In genomic region chr6:137371634-137372016, GRCh38 we compare ENCODE assay signal across 25 cellular contexts.
"Had no signal": no experiment of that assay in that cellular context is flagged by ENCODE, and none has a peak within 500 bp of the region (broad histone marks: within the 10 kb centered on the region; RNA-seq: fewer than 3 reads in every experiment).

No MANE protein-coding gene starts in this region.

- H3K27ac ChIP-seq: breast epithelium, VCaP had no signal

- DNase-seq: activated CD4-positive, alpha-beta T cell treated with anti-CD3 and anti-CD28 coated beads for 4 hours; activated CD8-positive, alpha-beta memory T cell treated with anti-CD3 and anti-CD28 coated beads, Interleukin-2, amount 50 U/mL, for 48 hours; activated CD8-positive, alpha-beta T cell treated with anti-CD3 and anti-CD28 coated beads, Interleukin-2, amount 10 ng/mL, durations not matched to agents 7 days and 5 days; activated naive CD4-positive, alpha-beta T cell; activated T-cell treated with anti-CD3 and anti-CD28 coated beads, Interleukin-2, amount 50 U/mL, for 1 hour; aorta; caudate nucleus; MG63; MV-4-11; NCI-H1092 treated with DMSO at 0.1 percent for 48 hours; NCI-H1417 treated with DMSO at 0.1 percent for 48 hours; NCI-H1694; NCI-H2029; NCI-H2107; NCI-H345; NCI-H510A; NCI-H526 treated with DMSO at 0.1 percent for 48 hours; PC-3; SIG-M5; T-helper 17 cell; T-helper 9 cell had no signal

- ATAC-seq: activated CD4-positive, CD25-positive, alpha-beta regulatory T cell treated with anti-CD3 and anti-CD28 coated beads, Interleukin-2, amount 50 U/mL, for 24 hours; activated CD8-positive, alpha-beta T cell treated with anti-CD3 and anti-CD28 coated beads, Interleukin-2, amount 10 ng/mL, durations not matched to agents 7 days and 5 days; PC-3; T-helper 17 cell had no signal

- H3K9me3 Mint-ChIP-seq: activated naive CD4-positive, alpha-beta T cell treated with anti-CD3 and anti-CD28 coated beads, Interleukin-2, amount 50 U/mL, for 24 hours had no signal

- H3K4me3 ChIP-seq: breast epithelium, MG63 had no signal

- H3K9me3 ChIP-seq: breast epithelium, MG63 had no signal

- H3K36me3 Mint-ChIP-seq: activated naive CD4-positive, alpha-beta T cell treated with anti-CD3 and anti-CD28 coated beads, Interleukin-2, amount 50 U/mL, for 24 hours had no signal

- H3K27me3 ChIP-seq: breast epithelium, MG63 had no signal

- H3K4me3 Mint-ChIP-seq: activated CD8-positive, alpha-beta T cell treated with anti-CD3 and anti-CD28 coated beads, Interleukin-2, amount 10 ng/mL, durations not matched to agents 7 days and 5 days; activated naive CD4-positive, alpha-beta T cell treated with anti-CD3 and anti-CD28 coated beads, Interleukin-2, amount 50 U/mL, for 24 hours; T-helper 17 cell had no signal

- H3K27ac Mint-ChIP-seq: activated CD8-positive, alpha-beta T cell treated with anti-CD3 and anti-CD28 coated beads, Interleukin-2, amount 10 ng/mL, durations not matched to agents 7 days and 5 days; activated naive CD4-positive, alpha-beta T cell treated with anti-CD3 and anti-CD28 coated beads, Interleukin-2, amount 50 U/mL, for 24 hours; T-helper 17 cell had no signal

- H3K4me1 ChIP-seq: breast epithelium had no signal

- H3K36me3 ChIP-seq: MG63 had no signal

- H3K27me3 Mint-ChIP-seq: activated naive CD4-positive, alpha-beta T cell treated with anti-CD3 and anti-CD28 coated beads, Interleukin-2, amount 50 U/mL, for 24 hours; T-helper 17 cell had no signal
